ENCODE assay signal across 1 cellular context in the genomic region with DNA sequence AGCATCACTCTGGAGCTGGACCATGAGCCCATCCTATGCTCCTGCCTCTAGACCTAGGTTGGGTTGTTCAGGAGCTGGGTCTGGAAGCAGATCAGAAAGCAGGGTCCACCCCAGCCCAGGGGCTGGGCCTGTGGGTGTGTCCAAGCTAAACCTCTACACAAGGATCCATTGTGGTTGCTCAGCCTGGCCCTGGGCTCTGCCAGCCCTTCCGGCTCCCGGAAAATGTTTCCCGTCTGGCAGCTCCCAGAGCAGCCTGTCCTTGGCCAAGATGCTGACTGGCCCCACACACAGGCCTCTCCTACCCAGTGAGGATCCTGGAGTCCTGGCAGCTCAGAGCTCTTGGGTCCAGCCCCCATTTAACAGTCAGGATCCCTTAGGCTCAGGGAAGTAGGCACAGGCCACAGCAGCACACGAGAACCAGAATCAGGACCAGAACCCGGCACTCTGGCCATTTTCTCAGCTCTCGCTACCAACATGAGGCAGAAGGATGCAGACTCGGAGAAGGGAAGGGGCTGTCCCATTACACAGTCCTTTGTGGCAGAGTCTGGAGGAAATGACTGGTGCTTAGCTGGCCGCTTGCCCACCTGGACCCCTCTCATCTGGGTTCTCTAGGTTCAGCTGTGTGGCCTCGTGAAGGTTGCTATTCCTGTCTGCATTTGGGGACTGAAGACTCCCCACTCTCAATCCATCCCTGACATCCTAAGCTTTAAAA.
TF ChIP-seq lines count a peak whose summit lies in the region.

No MANE protein-coding gene starts in this region.

TF ChIP-seq in HepG2, 621 proteins besides CTCF, POLR2A, EP300 and RAD21 (continued from another document and continues in another):
- TF ChIP-seq ZBTB39 (CRISPR knock-in tag; IDR thresholded peaks at IDR 0.05) = peak; percentile 55; the same call in 1 of the 2 replicates
- no peak for TF ChIP-seq ASH2L (IDR thresholded peaks at IDR 0.05; ENCODE audit: insufficient read length, low read depth, low read length)
- no peak for TF ChIP-seq ZNF207 (IDR thresholded peaks at IDR 0.05; ENCODE audit: borderline replicate concordance)
- no peak for TF ChIP-seq ZNF329 (CRISPR knock-in tag; IDR thresholded peaks at IDR 0.05; ENCODE audit: low read depth)
- no peak for TF ChIP-seq NAIF1 (CRISPR knock-in tag; IDR thresholded peaks at IDR 0.05; ENCODE audit: borderline replicate concordance)
- no peak for TF ChIP-seq ZNF512B (CRISPR knock-in tag; IDR thresholded peaks at IDR 0.05; ENCODE audit: borderline replicate concordance)
- peak; percentile 47; the same call in 1 of the 2 replicates for TF ChIP-seq RFXAP (CRISPR knock-in tag; IDR thresholded peaks at IDR 0.05; ENCODE audit: borderline replicate concordance)
- TF ChIP-seq, protein P1, sequence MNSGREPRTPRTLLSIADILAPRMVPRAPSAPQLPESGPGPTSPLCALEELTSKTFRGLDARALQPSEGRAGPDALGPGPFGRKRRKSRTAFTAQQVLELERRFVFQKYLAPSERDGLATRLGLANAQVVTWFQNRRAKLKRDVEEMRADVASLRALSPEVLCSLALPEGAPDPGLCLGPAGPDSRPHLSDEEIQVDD (CRISPR knock-in tag; IDR thresholded peaks at IDR 0.05; ENCODE audit: borderline replicate concordance) = no peak
- TF ChIP-seq ZNF577 (CRISPR knock-in tag; IDR thresholded peaks at IDR 0.05; ENCODE audit: borderline replicate concordance, low read depth) = no peak
- no peak for TF ChIP-seq HMGA1 (CRISPR knock-in tag; conservative IDR thresholded peaks at IDR 0.05)
- TF ChIP-seq ZNF570 (CRISPR knock-in tag; IDR thresholded peaks at IDR 0.05; ENCODE audit: borderline replicate concordance) = no peak
- TF ChIP-seq, protein P2, sequence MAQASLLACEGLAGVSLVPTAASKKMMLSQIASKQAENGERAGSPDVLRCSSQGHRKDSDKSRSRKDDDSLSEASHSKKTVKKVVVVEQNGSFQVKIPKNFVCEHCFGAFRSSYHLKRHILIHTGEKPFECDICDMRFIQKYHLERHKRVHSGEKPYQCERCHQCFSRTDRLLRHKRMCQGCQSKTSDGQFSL (CRISPR knock-in tag; IDR thresholded peaks at IDR 0.05) = no peak
- no peak for TF ChIP-seq PRDM15 (CRISPR knock-in tag; IDR thresholded peaks at IDR 0.05)
- TF ChIP-seq ZNF674 (CRISPR knock-in tag; IDR thresholded peaks at IDR 0.05; ENCODE audit: low read depth) = no peak
- no peak for TF ChIP-seq ZMYM4 (CRISPR knock-in tag; IDR thresholded peaks at IDR 0.05)
- TF ChIP-seq GATA4 (IDR thresholded peaks at IDR 0.05; ENCODE audit: borderline replicate concordance, low read depth) = no peak
- TF ChIP-seq ZBTB34 (CRISPR knock-in tag; IDR thresholded peaks at IDR 0.05) = peak; percentile 25; the same call in 1 of the 2 replicates
- no peak for TF ChIP-seq FOXO1 (CRISPR knock-in tag; IDR thresholded peaks at IDR 0.05)
- TF ChIP-seq EED (CRISPR knock-in tag; IDR thresholded peaks at IDR 0.05) = no peak
- TF ChIP-seq, protein P3, sequence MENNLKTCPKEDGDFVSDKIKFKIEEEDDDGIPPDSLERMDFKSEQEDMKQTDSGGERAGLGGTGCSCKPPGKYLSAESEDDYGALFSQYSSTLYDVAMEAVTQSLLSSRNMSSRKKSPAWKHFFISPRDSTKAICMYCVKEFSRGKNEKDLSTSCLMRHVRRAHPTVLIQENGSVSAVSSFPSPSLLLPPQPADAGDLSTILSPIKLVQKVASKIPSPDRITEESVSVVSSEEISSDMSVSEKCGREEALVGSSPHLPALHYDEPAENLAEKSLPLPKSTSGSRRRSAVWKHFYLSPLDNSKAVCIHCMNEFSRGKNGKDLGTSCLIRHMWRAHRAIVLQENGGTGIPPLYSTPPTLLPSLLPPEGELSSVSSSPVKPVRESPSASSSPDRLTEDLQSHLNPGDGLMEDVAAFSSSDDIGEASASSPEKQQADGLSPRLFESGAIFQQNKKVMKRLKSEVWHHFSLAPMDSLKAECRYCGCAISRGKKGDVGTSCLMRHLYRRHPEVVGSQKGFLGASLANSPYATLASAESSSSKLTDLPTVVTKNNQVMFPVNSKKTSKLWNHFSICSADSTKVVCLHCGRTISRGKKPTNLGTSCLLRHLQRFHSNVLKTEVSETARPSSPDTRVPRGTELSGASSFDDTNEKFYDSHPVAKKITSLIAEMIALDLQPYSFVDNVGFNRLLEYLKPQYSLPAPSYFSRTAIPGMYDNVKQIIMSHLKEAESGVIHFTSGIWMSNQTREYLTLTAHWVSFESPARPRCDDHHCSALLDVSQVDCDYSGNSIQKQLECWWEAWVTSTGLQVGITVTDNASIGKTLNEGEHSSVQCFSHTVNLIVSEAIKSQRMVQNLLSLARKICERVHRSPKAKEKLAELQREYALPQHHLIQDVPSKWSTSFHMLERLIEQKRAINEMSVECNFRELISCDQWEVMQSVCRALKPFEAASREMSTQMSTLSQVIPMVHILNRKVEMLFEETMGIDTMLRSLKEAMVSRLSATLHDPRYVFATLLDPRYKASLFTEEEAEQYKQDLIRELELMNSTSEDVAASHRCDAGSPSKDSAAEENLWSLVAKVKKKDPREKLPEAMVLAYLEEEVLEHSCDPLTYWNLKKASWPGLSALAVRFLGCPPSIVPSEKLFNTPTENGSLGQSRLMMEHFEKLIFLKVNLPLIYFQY (CRISPR knock-in tag; IDR thresholded peaks at IDR 0.05; ENCODE audit: borderline replicate concordance) = no peak
- no peak for TF ChIP-seq ZNF790 (CRISPR knock-in tag; IDR thresholded peaks at IDR 0.05; ENCODE audit: borderline replicate concordance)
- TF ChIP-seq, protein P4, sequence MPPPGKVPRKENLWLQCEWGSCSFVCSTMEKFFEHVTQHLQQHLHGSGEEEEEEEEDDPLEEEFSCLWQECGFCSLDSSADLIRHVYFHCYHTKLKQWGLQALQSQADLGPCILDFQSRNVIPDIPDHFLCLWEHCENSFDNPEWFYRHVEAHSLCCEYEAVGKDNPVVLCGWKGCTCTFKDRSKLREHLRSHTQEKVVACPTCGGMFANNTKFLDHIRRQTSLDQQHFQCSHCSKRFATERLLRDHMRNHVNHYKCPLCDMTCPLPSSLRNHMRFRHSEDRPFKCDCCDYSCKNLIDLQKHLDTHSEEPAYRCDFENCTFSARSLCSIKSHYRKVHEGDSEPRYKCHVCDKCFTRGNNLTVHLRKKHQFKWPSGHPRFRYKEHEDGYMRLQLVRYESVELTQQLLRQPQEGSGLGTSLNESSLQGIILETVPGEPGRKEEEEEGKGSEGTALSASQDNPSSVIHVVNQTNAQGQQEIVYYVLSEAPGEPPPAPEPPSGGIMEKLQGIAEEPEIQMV (CRISPR knock-in tag; IDR thresholded peaks at IDR 0.05; ENCODE audit: low read depth) = no peak
- TF ChIP-seq YEATS4 (CRISPR knock-in tag; IDR thresholded peaks at IDR 0.05; ENCODE audit: borderline replicate concordance) = no peak
- TF ChIP-seq ZNF782 (CRISPR knock-in tag; IDR thresholded peaks at IDR 0.05; ENCODE audit: borderline replicate concordance) = no peak
- no peak for TF ChIP-seq HMGXB3 (CRISPR knock-in tag; IDR thresholded peaks at IDR 0.05; ENCODE audit: borderline replicate concordance)
- TF ChIP-seq ZMAT3 (CRISPR knock-in tag; conservative IDR thresholded peaks at IDR 0.05) = no peak
- no peak for TF ChIP-seq SP140L (CRISPR knock-in tag; IDR thresholded peaks at IDR 0.05; ENCODE audit: borderline replicate concordance)
- TF ChIP-seq, protein P5, sequence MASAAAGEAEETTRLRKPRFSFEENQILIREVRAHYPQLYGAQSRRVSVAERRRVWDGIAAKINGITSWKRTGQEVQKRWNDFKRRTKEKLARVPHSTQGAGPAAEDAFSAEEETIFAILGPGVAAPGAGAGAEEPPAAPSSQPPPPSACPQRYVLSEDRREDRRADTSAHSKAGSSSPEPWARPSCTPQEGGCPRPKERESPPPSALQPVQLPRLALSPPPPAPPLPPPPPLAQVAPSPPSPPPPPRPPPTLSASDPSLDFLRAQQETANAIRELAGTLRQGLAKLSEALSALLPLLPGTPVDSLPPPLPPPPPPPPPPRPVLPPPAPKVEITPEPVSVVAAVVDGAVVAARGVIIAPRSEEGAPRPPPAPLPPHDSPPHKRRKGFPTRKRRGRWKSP (CRISPR knock-in tag; IDR thresholded peaks at IDR 0.05) = no peak
